15 cellular contexts compared by ENCODE assay signal in genomic region chr1:232223309-232223708, GRCh38.
"Had no signal": no experiment of that assay in that cellular context is flagged by ENCODE, and none has a peak within 500 bp of the region (broad histone marks: within the 10 kb centered on the region; RNA-seq: fewer than 3 reads in every experiment).

No MANE protein-coding gene starts in this region.

- H3K36me3 Mint-ChIP-seq: activated CD4-positive, alpha-beta memory T cell treated with anti-CD3 and anti-CD28 coated beads for 36 hours; activated naive CD8-positive, alpha-beta T cell; neural progenitor cell had no signal

- DNase-seq: activated CD4-positive, alpha-beta memory T cell treated with anti-CD3 and anti-CD28 coated beads for 36 hours; activated gamma-delta T cell; activated T-cell treated with anti-CD3 and anti-CD28 coated beads, Interleukin-2, amount 50 U/mL, for 48 hours; amygdala; brain microvascular endothelial cell; cerebellar nuclear complex; hypothalamus; kidney glomerular epithelial cell; retina had no signal

- H3K36me3 ChIP-seq: brain microvascular endothelial cell, neural progenitor cell, tibial nerve had no signal

- H3K27me3 Mint-ChIP-seq: activated CD4-positive, alpha-beta memory T cell treated with anti-CD3 and anti-CD28 coated beads for 36 hours; activated naive CD8-positive, alpha-beta T cell had no signal

- H3K27ac Mint-ChIP-seq: activated CD4-positive, alpha-beta memory T cell treated with anti-CD3 and anti-CD28 coated beads for 36 hours; activated naive CD8-positive, alpha-beta T cell; neural progenitor cell had no signal

- H3K9me3 ChIP-seq: tibial nerve had no signal

- H3K9ac ChIP-seq: neural progenitor cell, parathyroid adenoma had no signal

- H2AFZ ChIP-seq: neural progenitor cell, parathyroid adenoma had no signal

- H3K4me1 ChIP-seq: parathyroid adenoma had no signal

- H3K4me3 ChIP-seq: neural progenitor cell, skin epidermis, tibial nerve had no signal

- H3K79me2 ChIP-seq: parathyroid adenoma had no signal

- H3K4me3 Mint-ChIP-seq: activated CD4-positive, alpha-beta memory T cell treated with anti-CD3 and anti-CD28 coated beads for 36 hours; activated naive CD8-positive, alpha-beta T cell; neural progenitor cell had no signal

- H3K4me2 ChIP-seq: neural progenitor cell had no signal

- H3K9me3 Mint-ChIP-seq: activated CD4-positive, alpha-beta memory T cell treated with anti-CD3 and anti-CD28 coated beads for 36 hours had no signal

- H3K27ac ChIP-seq: brain microvascular endothelial cell, neural progenitor cell, parathyroid adenoma, tibial nerve, VCaP had no signal

- H3K27me3 ChIP-seq: brain microvascular endothelial cell, tibial nerve had no signal
